ENCODE assay signal across 17 cellular contexts in genomic region chr7:3510101-3511020, GRCh38.
DNase-seq lines count a peak whose midpoint lies in the region; ATAC-seq and TF ChIP-seq lines count a peak whose summit lies in the region.
"Had no signal": no experiment of that assay in that cellular context is flagged by ENCODE, and none has a peak within 500 bp of the region (broad histone marks: within the 10 kb centered on the region; RNA-seq: fewer than 3 reads in every experiment).

No MANE protein-coding gene starts in this region.

- H3K79me2 ChIP-seq in OCI-LY7 (ENCODE audit: insufficient read depth, low read depth, low read length) = no peaks in the 10 kb centered on the region

- no peak overlapping the region for H3K4me2 ChIP-seq in OCI-LY7 (ENCODE audit: low read length)

- POLR2A ChIA-PET in OCI-LY7 (lab: Charles Lee) = no interaction called here

- no peak overlapping the region for H2AFZ ChIP-seq in OCI-LY7 (ENCODE audit: low read length)

- no TSS peak for BruUV-seq in OCI-LY7 (replicated peaks; lab: Mats Ljungman, UMichigan)

- peaks cover 33% of the 10 kb centered on the region for H3K9me3 Mint-ChIP-seq in mesothelial cell of epicardium

- no peak for TF ChIP-seq POLR2A in GM18505 (IDR thresholded peaks at IDR 0.05; ENCODE audit: borderline replicate concordance, extremely low read depth, insufficient read depth, insufficient read length)

- H3K4me1 ChIP-seq in OCI-LY7 (ENCODE audit: insufficient read depth, low read length, poor library complexity, severe bottlenecking) = no peaks in the 10 kb centered on the region
- H3K4me1 ChIP-seq in psoas muscle = no peaks in the 10 kb centered on the region
- H3K4me1 ChIP-seq: adrenal gland, stomach had no signal

- H3K36me3 ChIP-seq in OCI-LY7 (ENCODE audit: insufficient read depth, low read length) (no peaks in the 10 kb centered on the region), psoas muscle (ENCODE audit: insufficient read depth in 1 of 2, low read depth in 1 of 2) (no peaks in the 10 kb centered on the region)
- H3K36me3 ChIP-seq: adrenal gland, stomach had no signal

- TF ChIP-seq CTCF in OCI-LY7 (conservative IDR thresholded peaks at IDR 0.05; ENCODE audit: low read length) (no peak), mesothelial cell of epicardium (IDR thresholded peaks at IDR 0.05; ENCODE audit: unreplicated experiment) (no peak), psoas muscle (IDR thresholded peaks at IDR 0.05) (no peak)

- H3K27ac Mint-ChIP-seq in mesothelial cell of epicardium = peak overlapping the region; percentile 54

- no peaks in the 10 kb centered on the region for H3K9me2 ChIP-seq in OCI-LY7 (ENCODE audit: insufficient read depth, low read length)

- H3K27ac ChIP-seq in OCI-LY7 (ENCODE audit: low read depth, low read length, poor library complexity, severe bottlenecking) = no peak overlapping the region
- H3K27ac ChIP-seq in psoas muscle = no peak overlapping the region
- H3K27ac ChIP-seq: adrenal gland, coronary artery, stomach had no signal

- ATAC-seq in GM18505 (IDR thresholded peaks at IDR 0.05; ENCODE audit: unreplicated experiment) (peak; percentile 81), HG03159 (IDR thresholded peaks at IDR 0.05; ENCODE audit: unreplicated experiment) (peak; percentile 70), psoas muscle (no peak)
- ATAC-seq: HepG2 had no signal

- H4K20me1 ChIP-seq in OCI-LY7 (ENCODE audit: insufficient read depth, low read length) = no peaks in the 10 kb centered on the region

- H3K9me3 ChIP-seq in OCI-LY7 (ENCODE audit: low read length) (no peaks in the 10 kb centered on the region), psoas muscle (no peaks in the 10 kb centered on the region)

- H3K4me3 Mint-ChIP-seq in mesothelial cell of epicardium = no peak overlapping the region

- peaks cover 18% of the 10 kb centered on the region for H3K4me1 Mint-ChIP-seq in mesothelial cell of epicardium

- DNase-seq in OCI-LY7 (ENCODE audit: low spot score) (peak; percentile 31), mesothelial cell of epicardium (ENCODE audit: low spot score in 2 of 2, unreplicated experiment in 2 of 2) (no peak), psoas muscle (no peak), COR-L47 (lab: John Stamatoyannopoulos, UW) (no peak), SW480 (ENCODE audit: low spot score) (no peak), AG08396 (ENCODE audit: low spot score) (no peak)
- DNase-seq: adrenal gland, DMS 273 treated with DMSO at 0.1 percent for 48 hours, erythroblast, NCI-H1436, NCI-H510A treated with DMSO at 0.1 percent for 48 hours, small intestine, stomach had no signal

- no peaks in the 10 kb centered on the region for H3K27me3 Mint-ChIP-seq in mesothelial cell of epicardium (ENCODE audit: low read depth)

- CTCF ChIA-PET in OCI-LY7 (lab: Charles Lee; ENCODE audit: unreplicated experiment) = no interaction called here

- H3K4me3 ChIP-seq in OCI-LY7 (ENCODE audit: low read depth, low read length, poor library complexity, severe bottlenecking) = no peak overlapping the region
- no peak overlapping the region for H3K4me3 ChIP-seq in psoas muscle
- H3K4me3 ChIP-seq: adrenal gland, coronary artery, stomach had no signal

- no peaks in the 10 kb centered on the region for H3K27me3 ChIP-seq in psoas muscle (ENCODE audit: insufficient read depth in 3 of 3, low read length in 2 of 3)
- H3K27me3 ChIP-seq: adrenal gland, stomach had no signal

- peaks cover 17% of the 10 kb centered on the region for H3K36me3 Mint-ChIP-seq in mesothelial cell of epicardium

- WGBS in psoas muscle, 3 donors = 66 to 74% (median 73%) methylated on average over 11 of the region's 11 CpGs

- intact Hi-C loops in OCI-LY7 (cut with micrococcal nuclease; ENCODE audit: unreplicated experiment) = no loop called here
- intact Hi-C loops in psoas muscle (cut with DNase I) = no loop called here

Comparison
In these comparisons a context has a peak if more than half of its experiments do, and no peak if none do; other contexts are left out.
1. ATAC-seq: peak in GM18505 (single experiment) and HG03159 (single experiment); none in psoas muscle (0 of 4).